In the genomic region with DNA sequence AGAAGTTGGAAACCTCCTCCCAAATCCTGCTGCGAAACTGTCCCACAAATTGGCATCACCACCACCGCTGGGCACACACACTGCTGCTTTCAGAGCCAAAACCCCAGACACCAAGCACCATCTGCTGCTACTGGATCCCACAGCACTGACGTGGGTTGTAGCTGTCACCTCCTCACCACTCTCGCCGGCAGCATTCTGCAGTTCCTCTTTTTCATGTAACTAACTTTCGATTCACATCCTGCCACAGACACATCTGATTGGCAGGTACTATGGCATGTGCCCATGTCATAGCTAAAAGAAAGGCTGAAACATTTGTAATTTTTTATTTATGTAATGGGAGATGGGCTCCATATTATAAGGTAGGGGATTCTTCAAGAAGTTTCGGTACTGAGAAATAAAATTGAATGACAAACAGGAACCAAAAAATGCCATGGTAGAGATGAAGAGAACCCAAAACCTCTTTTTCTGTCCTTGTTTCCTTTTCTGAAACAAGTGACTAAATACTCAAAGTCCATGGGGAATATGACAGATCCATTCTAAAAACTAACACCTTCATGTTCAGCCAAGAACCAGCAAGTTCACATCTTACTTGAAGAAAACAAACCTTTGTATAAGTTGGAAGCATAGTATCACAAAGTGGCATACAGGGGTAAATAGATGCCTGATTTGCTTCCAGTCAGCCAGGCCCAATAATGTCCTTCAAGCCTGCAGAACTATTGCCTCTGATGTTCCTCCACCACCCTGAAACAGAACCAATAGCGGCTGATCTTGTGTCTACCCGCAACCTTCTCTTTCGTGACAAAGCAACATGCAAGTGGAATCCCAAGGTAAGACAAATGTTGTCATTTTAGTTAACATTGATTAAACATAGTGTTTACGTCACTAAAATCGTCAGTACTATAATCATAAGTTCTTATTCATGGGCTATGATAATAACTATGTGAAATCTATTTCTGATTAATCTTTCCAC, we compare ENCODE assay signal across 1 cellular context.
TF ChIP-seq lines count a peak whose summit lies in the region.

No MANE protein-coding gene starts in this region.

TF ChIP-seq in GM12878, 131 proteins besides CTCF, POLR2A, EP300 and RAD21 (continued from another document):
- TF ChIP-seq RB1 (IDR thresholded peaks at IDR 0.05; ENCODE audit: borderline replicate concordance) (0 out of 2 replicates have a peak, but pooled peaks have one; percentile 6), CBX3 (IDR thresholded peaks at IDR 0.05; ENCODE audit: borderline replicate concordance, low read depth) (no peak), FOXK2 (IDR thresholded peaks at IDR 0.05) (no peak), SIX5 (IDR thresholded peaks at IDR 0.05; ENCODE audit: low read depth, low read length, severe bottlenecking) (no peak), ETV6 (conservative IDR thresholded peaks at IDR 0.05 in 1 of 2, IDR thresholded peaks at IDR 0.05 in 1 of 2; ENCODE audit: borderline replicate concordance in 1 of 2, low read depth in 1 of 2) (peak in 1 of 2 experiments; percentile 75; a peak in 2 of 4 replicates), ZNF24 (IDR thresholded peaks at IDR 0.05) (peak; percentile 53; the same call in 1 of the 2 replicates), POU2F2 (IDR thresholded peaks at IDR 0.05; ENCODE audit: borderline replicate concordance, low read depth, low read length) (peak; percentile 93), NR2C1 (IDR thresholded peaks at IDR 0.05) (no peak), SUZ12 (IDR thresholded peaks at IDR 0.05; ENCODE audit: unreplicated experiment) (no peak), CHD4 (IDR thresholded peaks at IDR 0.05) (no peak), MYB (IDR thresholded peaks at IDR 0.05; ENCODE audit: borderline replicate concordance, low read depth, low read length) (no peak; the same call in 1 of the 2 replicates), HCFC1 (IDR thresholded peaks at IDR 0.05; ENCODE audit: low read length) (no peak), E2F8 (IDR thresholded peaks at IDR 0.05; ENCODE audit: low read depth, partially characterized antibody) (peak; percentile 82), SMAD1 (IDR thresholded peaks at IDR 0.05; ENCODE audit: low read depth, partially characterized antibody) (peak; percentile 92), POLR2AphosphoS2 (IDR thresholded peaks at IDR 0.05; ENCODE audit: low read depth, low read length) (no peak), KDM1A (IDR thresholded peaks at IDR 0.05; ENCODE audit: borderline replicate concordance) (no peak), IRF5 (IDR thresholded peaks at IDR 0.05; ENCODE audit: borderline replicate concordance) (no peak)
- TF ChIP-seq, protein P1, sequence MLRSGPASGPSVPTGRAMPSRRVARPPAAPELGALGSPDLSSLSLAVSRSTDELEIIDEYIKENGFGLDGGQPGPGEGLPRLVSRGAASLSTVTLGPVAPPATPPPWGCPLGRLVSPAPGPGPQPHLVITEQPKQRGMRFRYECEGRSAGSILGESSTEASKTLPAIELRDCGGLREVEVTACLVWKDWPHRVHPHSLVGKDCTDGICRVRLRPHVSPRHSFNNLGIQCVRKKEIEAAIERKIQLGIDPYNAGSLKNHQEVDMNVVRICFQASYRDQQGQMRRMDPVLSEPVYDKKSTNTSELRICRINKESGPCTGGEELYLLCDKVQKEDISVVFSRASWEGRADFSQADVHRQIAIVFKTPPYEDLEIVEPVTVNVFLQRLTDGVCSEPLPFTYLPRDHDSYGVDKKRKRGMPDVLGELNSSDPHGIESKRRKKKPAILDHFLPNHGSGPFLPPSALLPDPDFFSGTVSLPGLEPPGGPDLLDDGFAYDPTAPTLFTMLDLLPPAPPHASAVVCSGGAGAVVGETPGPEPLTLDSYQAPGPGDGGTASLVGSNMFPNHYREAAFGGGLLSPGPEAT (IDR thresholded peaks at IDR 0.05; ENCODE audit: low read depth): peak; percentile 95
- TF ChIP-seq, protein P2, sequence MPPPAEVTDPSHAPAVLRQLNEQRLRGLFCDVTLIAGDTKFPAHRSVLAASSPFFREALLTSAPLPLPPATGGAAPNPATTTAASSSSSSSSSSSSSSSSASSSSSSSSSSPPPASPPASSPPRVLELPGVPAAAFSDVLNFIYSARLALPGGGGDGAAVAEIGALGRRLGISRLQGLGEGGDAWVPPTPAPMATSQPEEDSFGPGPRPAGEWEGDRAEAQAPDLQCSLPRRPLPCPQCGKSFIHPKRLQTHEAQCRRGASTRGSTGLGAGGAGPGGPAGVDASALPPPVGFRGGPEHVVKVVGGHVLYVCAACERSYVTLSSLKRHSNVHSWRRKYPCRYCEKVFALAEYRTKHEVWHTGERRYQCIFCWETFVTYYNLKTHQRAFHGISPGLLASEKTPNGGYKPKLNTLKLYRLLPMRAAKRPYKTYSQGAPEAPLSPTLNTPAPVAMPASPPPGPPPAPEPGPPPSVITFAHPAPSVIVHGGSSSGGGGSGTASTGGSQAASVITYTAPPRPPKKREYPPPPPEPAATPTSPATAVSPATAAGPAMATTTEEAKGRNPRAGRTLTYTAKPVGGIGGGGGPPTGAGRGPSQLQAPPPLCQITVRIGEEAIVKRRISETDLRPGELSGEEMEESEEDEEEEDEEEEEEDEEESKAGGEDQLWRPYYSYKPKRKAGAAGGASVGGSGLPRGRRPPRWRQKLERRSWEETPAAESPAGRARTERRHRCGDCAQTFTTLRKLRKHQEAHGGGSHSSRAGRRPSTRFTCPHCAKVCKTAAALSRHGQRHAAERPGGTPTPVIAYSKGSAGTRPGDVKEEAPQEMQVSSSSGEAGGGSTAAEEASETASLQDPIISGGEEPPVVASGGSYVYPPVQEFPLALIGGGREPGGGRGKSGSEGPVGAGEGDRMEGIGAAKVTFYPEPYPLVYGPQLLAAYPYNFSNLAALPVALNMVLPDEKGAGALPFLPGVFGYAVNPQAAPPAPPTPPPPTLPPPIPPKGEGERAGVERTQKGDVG (CRISPR knock-in tag; IDR thresholded peaks at IDR 0.05): no peak
- TF ChIP-seq, protein P3, sequence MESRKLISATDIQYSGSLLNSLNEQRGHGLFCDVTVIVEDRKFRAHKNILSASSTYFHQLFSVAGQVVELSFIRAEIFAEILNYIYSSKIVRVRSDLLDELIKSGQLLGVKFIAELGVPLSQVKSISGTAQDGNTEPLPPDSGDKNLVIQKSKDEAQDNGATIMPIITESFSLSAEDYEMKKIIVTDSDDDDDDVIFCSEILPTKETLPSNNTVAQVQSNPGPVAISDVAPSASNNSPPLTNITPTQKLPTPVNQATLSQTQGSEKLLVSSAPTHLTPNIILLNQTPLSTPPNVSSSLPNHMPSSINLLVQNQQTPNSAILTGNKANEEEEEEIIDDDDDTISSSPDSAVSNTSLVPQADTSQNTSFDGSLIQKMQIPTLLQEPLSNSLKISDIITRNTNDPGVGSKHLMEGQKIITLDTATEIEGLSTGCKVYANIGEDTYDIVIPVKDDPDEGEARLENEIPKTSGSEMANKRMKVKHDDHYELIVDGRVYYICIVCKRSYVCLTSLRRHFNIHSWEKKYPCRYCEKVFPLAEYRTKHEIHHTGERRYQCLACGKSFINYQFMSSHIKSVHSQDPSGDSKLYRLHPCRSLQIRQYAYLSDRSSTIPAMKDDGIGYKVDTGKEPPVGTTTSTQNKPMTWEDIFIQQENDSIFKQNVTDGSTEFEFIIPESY (IDR thresholded peaks at IDR 0.05): peak; percentile 38; the same call in 1 of the 2 replicates
TF ChIP-seq in GM12878: peak in this region for 66.
